ENCODE assay signal across 14 cellular contexts in the genomic region with DNA sequence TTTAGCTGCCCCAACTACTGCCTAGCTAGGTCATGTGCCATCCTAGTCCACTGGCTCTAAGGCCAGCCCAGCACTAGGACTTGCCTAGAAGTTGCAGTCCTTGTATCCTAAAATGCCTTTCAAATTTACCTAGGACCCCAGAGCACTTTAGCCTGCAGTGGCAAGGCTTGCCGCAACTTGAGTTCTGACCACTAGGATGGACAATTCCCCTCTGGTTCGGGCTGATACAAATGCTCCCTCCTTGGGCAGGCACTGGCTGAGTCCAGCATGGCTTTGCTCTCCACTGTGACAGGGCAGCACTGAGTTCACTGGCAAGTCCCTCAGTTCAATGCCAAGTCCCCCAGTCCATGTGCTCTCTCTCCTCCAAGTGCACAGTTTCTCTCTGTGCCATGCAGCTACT.
"Had no signal": no experiment of that assay in that cellular context is flagged by ENCODE, and none has a peak within 500 bp of the region (broad histone marks: within the 10 kb centered on the region; RNA-seq: fewer than 3 reads in every experiment).

No MANE protein-coding gene starts in this region.

- H3K27ac ChIP-seq: upper lobe of right lung had no signal

- H3K4me3 Mint-ChIP-seq: activated CD4-positive, alpha-beta memory T cell treated with anti-CD3 and anti-CD28 coated beads for 36 hours; effector memory CD8-positive, alpha-beta T cell had no signal

- H3K27me3 Mint-ChIP-seq: activated CD4-positive, alpha-beta memory T cell treated with anti-CD3 and anti-CD28 coated beads for 36 hours; progenitor cell of endocrine pancreas had no signal

- H3K9me3 ChIP-seq: upper lobe of right lung had no signal

- H3K4me1 Mint-ChIP-seq: naive B cell had no signal

- ATAC-seq: effector memory CD8-positive, alpha-beta T cell; left colon; sciatic nerve; upper lobe of right lung had no signal

- DNase-seq: activated CD4-positive, alpha-beta memory T cell treated with anti-CD3 and anti-CD28 coated beads for 36 hours; activated CD4-positive, alpha-beta T cell treated with anti-CD3 and anti-CD28 coated beads for 1 hour; central memory CD4-positive, alpha-beta T cell; cortex of kidney; effector memory CD8-positive, alpha-beta T cell; erythroblast; left colon; naive B cell; nucleus accumbens; stimulated activated naive CD4-positive, alpha-beta T cell treated with Interleukin-2 at 50 U/mL for 16 hours; SW 1271; upper lobe of right lung had no signal

- H3K4me1 ChIP-seq: upper lobe of right lung had no signal

- H3K36me3 Mint-ChIP-seq: activated CD4-positive, alpha-beta memory T cell treated with anti-CD3 and anti-CD28 coated beads for 36 hours had no signal

- H3K27me3 ChIP-seq: upper lobe of right lung had no signal

- H3K27ac Mint-ChIP-seq: activated CD4-positive, alpha-beta memory T cell treated with anti-CD3 and anti-CD28 coated beads for 36 hours; effector memory CD8-positive, alpha-beta T cell; naive B cell; progenitor cell of endocrine pancreas had no signal
